19 cellular contexts compared by ENCODE assay signal in the genomic region with DNA sequence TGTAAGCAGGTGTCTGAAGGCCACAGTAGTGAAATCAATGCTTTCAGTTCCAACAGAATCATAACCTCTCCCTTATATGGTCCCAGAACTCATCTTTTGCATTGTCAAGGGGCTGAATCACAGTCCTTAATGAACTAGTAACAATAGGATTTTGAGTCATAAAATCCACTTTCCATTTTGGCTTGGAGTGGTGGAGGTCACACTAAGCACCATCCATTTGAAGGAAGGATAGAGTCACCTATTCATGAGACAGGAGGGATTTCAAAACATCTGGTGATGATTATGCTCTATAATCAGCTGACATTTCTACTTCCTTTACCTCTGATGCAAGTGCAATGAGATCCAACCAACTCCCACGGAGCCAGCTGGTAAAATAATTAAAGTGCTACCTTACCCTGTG.
A peak's percentile ranks its signal among the peaks of the same experiment; 100 is the strongest.
DNase-seq lines count a peak whose midpoint lies in the region; ATAC-seq and TF ChIP-seq lines count a peak whose summit lies in the region.
"Had no signal": no experiment of that assay in that cellular context is flagged by ENCODE, and none has a peak within 500 bp of the region (broad histone marks: within the 10 kb centered on the region; RNA-seq: fewer than 3 reads in every experiment).

No MANE protein-coding gene starts in this region.

- no peaks in the 10 kb centered on the region for H3K79me2 ChIP-seq in MM.1S (ENCODE audit: low read length)

- no peak overlapping the region for H3K4me3 ChIP-seq in brain microvascular endothelial cell (ENCODE audit: low read depth, low read length)
- no peak overlapping the region for H3K4me3 ChIP-seq in MM.1S (ENCODE audit: low read length)
- H3K4me3 ChIP-seq: HAP-1, K562, SJSA1 had no signal

- H4K20me1 ChIP-seq in MM.1S (ENCODE audit: insufficient read depth, low read length), result no peaks in the 10 kb centered on the region

- H3K4me1 ChIP-seq in MM.1S (ENCODE audit: low read length), result no peaks in the 10 kb centered on the region
- H3K4me1 ChIP-seq: HAP-1, SJSA1 had no signal

- no peaks in the 10 kb centered on the region for H3K27me3 ChIP-seq in brain microvascular endothelial cell (replicated peaks)
- H3K27me3 ChIP-seq in MM.1S (replicated peaks; ENCODE audit: insufficient read depth, low read length), result no peaks in the 10 kb centered on the region
- H3K27me3 ChIP-seq: SJSA1 had no signal

- no peak for TF ChIP-seq CTCF in brain microvascular endothelial cell (IDR thresholded peaks at IDR 0.05; ENCODE audit: low read depth, low read length, missing control alignments)
- no peak for TF ChIP-seq CTCF in MM.1S (IDR thresholded peaks at IDR 0.05; ENCODE audit: low read length)

- H3K4me2 ChIP-seq in MM.1S (ENCODE audit: low read depth, low read length), result no peak overlapping the region

- H3K9me3 ChIP-seq in MM.1S (replicated peaks; ENCODE audit: insufficient read depth, low read length), result no peaks in the 10 kb centered on the region
- H3K9me3 ChIP-seq: HAP-1, SJSA1 had no signal

- no peaks in the 10 kb centered on the region for H3K36me3 ChIP-seq in brain microvascular endothelial cell (replicated peaks)
- H3K36me3 ChIP-seq in MM.1S (replicated peaks; ENCODE audit: insufficient read depth, low read length), result no peaks in the 10 kb centered on the region
- H3K36me3 ChIP-seq: HAP-1, SJSA1 had no signal

- DNase-seq in HS-5 (ENCODE audit: low read depth) (peak; percentile 26), RKO (ENCODE audit: low spot score) (peak; percentile 18), brain microvascular endothelial cell (peak; percentile 61), left kidney (ENCODE audit: low read depth, low spot score) (peak; percentile 79), MM.1S (no peak)
- DNase-seq: ACHN; AML-193; DMS 273 treated with DMSO at 0.1 percent for 48 hours; NCI-H1417 treated with DMSO at 0.1 percent for 48 hours; NCI-H2081 treated with DMSO at 0.1 percent for 48 hours; NCI-H2227 treated with DMSO at 0.1 percent for 48 hours; NCI-H526; NK-92 treated with Interleukin-12 subunit alpha and Interleukin-12 subunit beta, amount 100 ng/mL, for 24 hours had no signal

- H2AFZ ChIP-seq in MM.1S (ENCODE audit: low read length), result no peak overlapping the region

- no peak overlapping the region for H3K9ac ChIP-seq in MM.1S (ENCODE audit: low read length)

- in situ Hi-C loops in brain microvascular endothelial cell (cut with HindIII; ENCODE audit: low pct_ligation_motif_present, low sequenced_read_pairs), result no loop called here

- H3F3A ChIP-seq in MM.1S (ENCODE audit: insufficient read depth, low read length), result no peaks in the 10 kb centered on the region

- H3K9me2 ChIP-seq in MM.1S (replicated peaks; ENCODE audit: insufficient read depth, low read length), result no peaks in the 10 kb centered on the region

- ATAC-seq in GM18517 (IDR thresholded peaks at IDR 0.05; ENCODE audit: unreplicated experiment) (no peak), HG03460 (IDR thresholded peaks at IDR 0.05; ENCODE audit: unreplicated experiment) (no peak)
- ATAC-seq: K562 had no signal

- H3K27ac ChIP-seq in brain microvascular endothelial cell (peak overlapping the region; percentile 63), MM.1S (ENCODE audit: low read length) (no peak overlapping the region)
- H3K27ac ChIP-seq: RWPE1, SJSA1 had no signal
